ENCODE assay signal across 22 cellular contexts in genomic region chr9:96075757-96076156, GRCh38.
"Had no signal": no experiment of that assay in that cellular context is flagged by ENCODE, and none has a peak within 500 bp of the region (broad histone marks: within the 10 kb centered on the region; RNA-seq: fewer than 3 reads in every experiment).

No MANE protein-coding gene starts in this region.

- H2AFZ ChIP-seq: parathyroid adenoma had no signal

- FAIRE-seq: islet of Langerhans, kidney had no signal

- H3K36me3 ChIP-seq: left lung, lower lobe of right lung, right atrium auricular region, right lobe of liver, thyroid gland, transverse colon, upper lobe of left lung had no signal

- H3K27me3 ChIP-seq: right atrium auricular region, right lobe of liver, thyroid gland, transverse colon, upper lobe of left lung had no signal

- H3K9me3 ChIP-seq: left lung, lower lobe of right lung, right atrium auricular region, right lobe of liver, thyroid gland, transverse colon, upper lobe of left lung had no signal

- H3K4me3 ChIP-seq: left lung, lower lobe of right lung, right atrium auricular region, right lobe of liver, smooth muscle cell, thyroid gland, transverse colon, upper lobe of left lung had no signal

- H3K4me1 ChIP-seq: lower lobe of right lung, parathyroid adenoma, right lobe of liver had no signal

- DNase-seq: head of caudate nucleus; hypothalamus; immature natural killer cell; kidney; left colon; left lung; lower lobe of right lung; mammary epithelial cell; naive thymus-derived CD8-positive, alpha-beta T cell; nucleus accumbens; right lobe of liver; stimulated activated CD4-positive, alpha-beta T cell treated with anti-CD3 and anti-CD28 coated beads, Interleukin-2, amount 100 ng/mL, for 24 hours; stimulated activated CD4-positive, alpha-beta T cell treated with anti-CD3 and anti-CD28 coated beads, Interleukin-4, amount 100 ng/mL, for 1 hour; stimulated activated naive CD4-positive, alpha-beta T cell; substantia nigra; thyroid gland; transverse colon; upper lobe of left lung had no signal

- H3K79me2 ChIP-seq: parathyroid adenoma had no signal

- H3K4me2 ChIP-seq: smooth muscle cell had no signal

- H3K27ac ChIP-seq: left lung, lower lobe of right lung, parathyroid adenoma, right atrium auricular region, right lobe of liver, thyroid gland, upper lobe of left lung had no signal
